In the genomic region with DNA sequence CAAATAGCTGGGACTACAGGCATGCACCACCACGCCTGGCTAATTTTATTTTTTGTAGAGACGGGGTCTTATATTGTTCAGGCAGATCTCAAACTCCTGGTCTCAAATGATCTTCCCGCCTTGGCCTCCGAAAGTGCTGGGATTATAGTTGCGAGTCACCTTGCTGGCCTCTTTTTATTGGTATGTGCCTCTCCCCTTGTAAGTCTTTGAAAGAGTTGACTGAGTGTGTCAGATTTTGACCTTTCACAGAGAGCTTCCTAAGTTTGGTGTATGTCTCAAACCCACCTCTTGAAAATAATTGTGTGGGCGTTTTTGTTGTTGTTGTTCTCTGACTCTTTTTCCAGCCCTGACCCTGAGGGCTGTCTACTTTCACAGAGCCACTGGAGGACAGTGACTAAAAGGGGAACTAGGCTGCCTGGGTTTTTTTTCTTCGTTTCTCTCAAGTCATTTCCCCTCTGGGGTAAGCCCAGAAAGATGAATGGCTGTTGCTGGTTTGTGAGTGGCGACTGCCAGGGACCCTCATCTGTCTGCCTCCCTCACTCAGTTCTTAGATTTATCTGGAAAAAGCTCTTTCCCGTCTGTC, we compare ENCODE assay signal across 8 cellular contexts.
DNase-seq lines count a peak whose midpoint lies in the region; ATAC-seq and TF ChIP-seq lines count a peak whose summit lies in the region.

No MANE protein-coding gene starts in this region.

- H3K4me3 Mint-ChIP-seq in type B pancreatic cell, result no peak overlapping the region
- no peak overlapping the region for H3K4me3 Mint-ChIP-seq in CD4-positive, alpha-beta T cell

- DNase-seq in Right ventricle myocardium superior (no peak), right cardiac atrium (no peak), caudate nucleus (lab: John Stamatoyannopoulos, UW) (no peak), type B pancreatic cell (ENCODE audit: extremely low spot score, unreplicated experiment) (no peak), hepatic stellate cell (ENCODE audit: low spot score) (no peak), NCI-H2081 (lab: John Stamatoyannopoulos, UW) (no peak)
- DNase-seq in CD4-positive, alpha-beta T cell, result no peak

- POLR2A ChIA-PET in CD4-positive, alpha-beta T cell (lab: Charles Lee), result no interaction called here

- no peak overlapping the region for H3K27ac ChIP-seq in right cardiac atrium (ENCODE audit: low read length)
- H3K27ac ChIP-seq in caudate nucleus (ENCODE audit: low read depth, low read length), result peak overlapping the region; percentile 30
- no peak overlapping the region for H3K27ac ChIP-seq in CD4-positive, alpha-beta T cell (ENCODE audit: low read depth, low read length)

- peaks cover 2% of the 10 kb centered on the region for H3K9me3 ChIP-seq in right cardiac atrium (ENCODE audit: control insufficient read depth, low read length)
- H3K9me3 ChIP-seq in CD4-positive, alpha-beta T cell (ENCODE audit: control insufficient read depth, low read length), result no peaks in the 10 kb centered on the region

- intact Hi-C loops in Right ventricle myocardium superior (cut with DNase I) (no loop called here), right cardiac atrium (cut with DNase I) (no loop called here)
- intact Hi-C loops in CD4-positive, alpha-beta T cell (cut with DNase I, micrococcal nuclease), result no loop called here

- peak overlapping the region; percentile 35 for H3K27ac Mint-ChIP-seq in type B pancreatic cell
- H3K27ac Mint-ChIP-seq in CD4-positive, alpha-beta T cell, result no peak overlapping the region

- H3K4me1 Mint-ChIP-seq in type B pancreatic cell (ENCODE audit: unreplicated experiment), result peaks cover 21% of the 10 kb centered on the region
- H3K4me1 Mint-ChIP-seq in CD4-positive, alpha-beta T cell (ENCODE audit: low read depth), result peaks cover 10% of the 10 kb centered on the region

- H3K27me3 ChIP-seq in right cardiac atrium (ENCODE audit: control insufficient read depth, insufficient read depth), result no peaks in the 10 kb centered on the region
- peaks cover 6% of the 10 kb centered on the region for H3K27me3 ChIP-seq in CD4-positive, alpha-beta T cell (ENCODE audit: control insufficient read depth, insufficient read depth, low read length)

- WGBS in right cardiac atrium, result 73% methylated on average over 9 of the region's 9 CpGs

- no peak for TF ChIP-seq CTCF in type B pancreatic cell (conservative IDR thresholded peaks at IDR 0.05)
- TF ChIP-seq CTCF in CD4-positive, alpha-beta T cell (IDR thresholded peaks at IDR 0.05), result no peak

- H3K27me3 Mint-ChIP-seq in type B pancreatic cell, result no peaks in the 10 kb centered on the region
- H3K27me3 Mint-ChIP-seq in CD4-positive, alpha-beta T cell, result peaks cover 29% of the 10 kb centered on the region

- peaks cover 4% of the 10 kb centered on the region for H3K9me3 Mint-ChIP-seq in type B pancreatic cell
- H3K9me3 Mint-ChIP-seq in CD4-positive, alpha-beta T cell, result peaks cover 6% of the 10 kb centered on the region

- H3K4me1 ChIP-seq in right cardiac atrium (ENCODE audit: control insufficient read depth, insufficient read depth, low read length), result peaks cover 14% of the 10 kb centered on the region

- H3K36me3 Mint-ChIP-seq in type B pancreatic cell, result no peaks in the 10 kb centered on the region
- no peaks in the 10 kb centered on the region for H3K36me3 Mint-ChIP-seq in CD4-positive, alpha-beta T cell (ENCODE audit: low read depth)

- peak; percentile 65 for ATAC-seq in Right ventricle myocardium superior (ENCODE audit: poor library complexity)
- ATAC-seq in right cardiac atrium, result no peak
- peak; percentile 67 for ATAC-seq in HG03108 (IDR thresholded peaks at IDR 0.05; ENCODE audit: unreplicated experiment)
- no peak for ATAC-seq in CD4-positive, alpha-beta T cell (ENCODE audit: poor library complexity)

- no peak overlapping the region for H3K4me3 ChIP-seq in right cardiac atrium (ENCODE audit: low read length)

- CTCF ChIA-PET in CD4-positive, alpha-beta T cell (lab: Charles Lee), result interaction anchor here (0.8 to 1.3 kb wide), 2 partner anchors 20 to 55 kb away, joined by 3 read pairs; no protein-coding TSS in a partner anchor

Comparison
In these comparisons a context has a peak if more than half of its experiments do, and no peak if none do; other contexts are left out.
1. ATAC-seq: peak in Right ventricle myocardium superior (single experiment) and HG03108 (single experiment); none in right cardiac atrium (0 of 2) and CD4-positive, alpha-beta T cell (single experiment).